In genomic region chr13:33367931-33368330, GRCh38 we compare ENCODE assay signal across 10 cellular contexts.
DNase-seq lines count a peak whose midpoint lies in the region; ATAC-seq, FAIRE-seq and TF ChIP-seq lines count a peak whose summit lies in the region.
"Had no signal": no experiment of that assay in that cellular context is flagged by ENCODE, and none has a peak within 500 bp of the region (broad histone marks: within the 10 kb centered on the region; RNA-seq: fewer than 3 reads in every experiment).

No MANE protein-coding gene starts in this region.

- in situ Hi-C loops in HepG2 (cut with HindIII; ENCODE audit: extremely low pct_ligation_motif_present, low pct_unique_long_range_greater_than_20kb), result no loop called here

- H3K36me3 ChIP-seq in small intestine (ENCODE audit: control insufficient read depth in 2 of 2, insufficient read depth in 2 of 2, low read length in 2 of 2) (no peaks in the 10 kb centered on the region), HepG2 (replicated peaks in 1 of 2; ENCODE audit: control insufficient read depth in 1 of 2, insufficient read depth in 2 of 2, low read length in 2 of 2) (no peaks in the 10 kb centered on the region)
- H3K36me3 ChIP-seq: heart left ventricle had no signal

- H3K4me1 ChIP-seq in small intestine (ENCODE audit: control insufficient read depth in 2 of 2, insufficient read depth in 1 of 2, low read depth in 1 of 2, low read length in 1 of 2) (no peaks in the 10 kb centered on the region), HepG2 (ENCODE audit: insufficient read depth, low read length) (peaks cover 15% of the 10 kb centered on the region)

- no peak for TF ChIP-seq POLR2A in HepG2 (IDR thresholded peaks at IDR 0.05; ENCODE audit: insufficient read depth in 1 of 2, low read depth in 2 of 2, low read length in 2 of 2)

- H2AFZ ChIP-seq in HepG2 (ENCODE audit: low read length), result no peak overlapping the region

- H3K9me3 ChIP-seq in small intestine (ENCODE audit: control insufficient read depth, low read depth) (no peaks in the 10 kb centered on the region), HepG2 (ENCODE audit: low read length) (no peaks in the 10 kb centered on the region)
- H3K9me3 ChIP-seq: heart left ventricle had no signal

- no peak for FAIRE-seq in small intestine (lab: Jason Lieb, UNC)
- no peak for FAIRE-seq in HepG2 (lab: Jason Lieb, UNC)
- FAIRE-seq: colon had no signal

- no peak overlapping the region for H3K4me2 ChIP-seq in HepG2 (ENCODE audit: low read depth, low read length)

- H3K4me3 ChIP-seq in small intestine (ENCODE audit: low read depth in 1 of 2, low read length in 2 of 2) (no peak overlapping the region), HepG2 (replicated peaks in 1 of 3; ENCODE audit: insufficient read depth in 1 of 3, low read depth in 2 of 3, low read length in 3 of 3) (no peak overlapping the region)
- H3K4me3 ChIP-seq: heart left ventricle had no signal

- CTCF ChIA-PET in HepG2 (lab: Yijun Ruan, JAX; ENCODE audit: low intra/inter-chr PET ratio, low total read pairs), result no interaction called here

- no peaks in the 10 kb centered on the region for H4K20me1 ChIP-seq in HepG2 (ENCODE audit: insufficient read depth, low read length)

- no peak for TF ChIP-seq CTCF in HepG2 (CRISPR knock-in tag; IDR thresholded peaks at IDR 0.05)

- peak; percentile 55 for ATAC-seq in GM18867 (IDR thresholded peaks at IDR 0.05; ENCODE audit: unreplicated experiment)
- ATAC-seq in HG03060 (IDR thresholded peaks at IDR 0.05; ENCODE audit: low read depth, unreplicated experiment), result peak; percentile 70
- no peak for ATAC-seq in HepG2

- POLR2A ChIA-PET in HepG2 (lab: Yijun Ruan, JAX), result no interaction called here

- TF ChIP-seq EP300 in HepG2 (IDR thresholded peaks at IDR 0.05; ENCODE audit: low read depth in 2 of 2, low read length in 2 of 2), result no peak
- TF ChIP-seq EP300 in HepG2 (CRISPR knock-in tag; IDR thresholded peaks at IDR 0.05; ENCODE audit: borderline replicate concordance), result no peak

- no peak for TF ChIP-seq RAD21 in HepG2 (CRISPR knock-in tag; IDR thresholded peaks at IDR 0.05)

- H3K27ac ChIP-seq in small intestine (ENCODE audit: low read depth in 1 of 2, low read length in 1 of 2), result peak overlapping the region in 1 of 2 donors; percentile 63
- no peak overlapping the region for H3K27ac ChIP-seq in HepG2 (ENCODE audit: extremely low read length, insufficient read depth, low read length)

- 6 to 46% (median 21%) methylated on average over 5 of the region's 5 CpGs for WGBS in small intestine, 3 donors
- 98% methylated on average over 5 of the region's 5 CpGs for WGBS in HepG2 (ENCODE audit: low lambda C conversion rate)

- no peak overlapping the region for H3K9ac ChIP-seq in HepG2 (ENCODE audit: insufficient read depth, low read depth, low read length)

- no peaks in the 10 kb centered on the region for H3K79me2 ChIP-seq in HepG2 (ENCODE audit: insufficient read depth, low read length)

- DNase-seq in UCSD-AML1 (lab: John Stamatoyannopoulos, UW; ENCODE audit: unreplicated experiment), result peak; percentile 52
- peak; percentile 31 for DNase-seq in small intestine
- no peak for DNase-seq in stimulated activated CD4-positive, alpha-beta T cell treated with anti-CD3 and anti-CD28 coated beads, Interleukin-12 subunit alpha, Interleukin-12 subunit beta, amount 100 ng/mL, for 4 hours
- DNase-seq in NCI-H2227 (lab: John Stamatoyannopoulos, UW; ENCODE audit: unreplicated experiment), result no peak
- DNase-seq in HepG2 (ENCODE audit: low spot score), result no peak
- no peak for DNase-seq in NCI-H2081 treated with DMSO at 0.1 percent for 48 hours (lab: John Stamatoyannopoulos, UW)
- DNase-seq: heart left ventricle had no signal

- intact Hi-C loops in HepG2 (cut with micrococcal nuclease; ENCODE audit: unreplicated experiment), result no loop called here

- no peaks in the 10 kb centered on the region for H3K27me3 ChIP-seq in small intestine (ENCODE audit: control insufficient read depth in 2 of 2, insufficient read depth in 2 of 2, low read length in 2 of 2)
- H3K27me3 ChIP-seq in HepG2 (ENCODE audit: control insufficient read depth in 1 of 2, insufficient read depth in 2 of 2, low read length in 2 of 2), result no peaks in the 10 kb centered on the region
- H3K27me3 ChIP-seq: heart left ventricle had no signal

- no TSS peak for BruUV-seq in HepG2 (replicated peaks; lab: Mats Ljungman, UMichigan)

TF ChIP-seq in HepG2, 621 proteins besides CTCF, POLR2A, EP300 and RAD21:
- no peak for TF ChIP-seq PITX1 (CRISPR knock-in tag; IDR thresholded peaks at IDR 0.05)
- TF ChIP-seq ZNF251 (CRISPR knock-in tag; IDR thresholded peaks at IDR 0.05), result no peak
- TF ChIP-seq ZSCAN12 (CRISPR knock-in tag; IDR thresholded peaks at IDR 0.05), result no peak
- no peak for TF ChIP-seq CHD2 (IDR thresholded peaks at IDR 0.05; ENCODE audit: low read depth, low read length)

Comparison
In these comparisons a context has a peak if more than half of its experiments do, and no peak if none do; other contexts are left out.
1. DNase-seq: peak in UCSD-AML1 (single experiment) and small intestine (single experiment); none in stimulated activated CD4-positive, alpha-beta T cell treated with anti-CD3 and anti-CD28 coated beads, Interleukin-12 subunit alpha, Interleukin-12 subunit beta, amount 100 ng/mL, for 4 hours (single experiment), NCI-H2227 (single experiment), HepG2 (single experiment) and NCI-H2081 treated with DMSO at 0.1 percent for 48 hours (single experiment).